Comparison of ENCODE assay signal across 15 cellular contexts in genomic region chr15:66832679-66833078, GRCh38.
A peak's percentile ranks its signal among the peaks of the same experiment; 100 is the strongest.
DNase-seq lines count a peak whose midpoint lies in the region; ATAC-seq and TF ChIP-seq lines count a peak whose summit lies in the region.
"Had no signal": no experiment of that assay in that cellular context is flagged by ENCODE, and none has a peak within 500 bp of the region (broad histone marks: within the 10 kb centered on the region; RNA-seq: fewer than 3 reads in every experiment).

No MANE protein-coding gene starts in this region.

- TF ChIP-seq CTCF in SK-N-SH (IDR thresholded peaks at IDR 0.05): no peak
- TF ChIP-seq CTCF in choroid plexus epithelial cell (conservative IDR thresholded peaks at IDR 0.05; ENCODE audit: low read depth, low read length): no peak

- H4K5ac ChIP-seq in mesendoderm (ENCODE audit: low read length): no peak overlapping the region

- no peak overlapping the region for H3K4me3 Mint-ChIP-seq in stimulated activated memory B cell treated with anti-CD40 and anti-IgM and Interleukin-4, amounts not matched to agents 10 μg/mL and 1 μg/mL and 100 μg/mL, for 72 hours
- H3K4me3 Mint-ChIP-seq: activated naive CD4-positive, alpha-beta T cell treated with anti-CD3 and anti-CD28 coated beads, Interleukin-2, amount 50 U/mL, for 24 hours; dendritic cell treated with granulocyte-macrophage colony-stimulating factor and Interleukin-4, amounts not matched to agents 40 ng/mL and 50 ng/mL, for 4 days had no signal

- H3K18ac ChIP-seq in mesendoderm (ENCODE audit: low read length): no peak overlapping the region

- peak in 1 of 2 experiments; percentile 45; a peak in 1 of 4 replicates for TF ChIP-seq EP300 in SK-N-SH (IDR thresholded peaks at IDR 0.05; ENCODE audit: borderline replicate concordance in 1 of 2, low read depth in 1 of 2, low read length in 1 of 2)

- H2BK15ac ChIP-seq in mesendoderm (replicated peaks; ENCODE audit: low read depth): no peak overlapping the region

- H3K9me3 ChIP-seq in SK-N-SH: no peaks in the 10 kb centered on the region

- TF ChIP-seq RAD21 in SK-N-SH (IDR thresholded peaks at IDR 0.05; ENCODE audit: low read length): no peak

- 42% methylated on average over 4 of the region's 4 CpGs for WGBS in SK-N-SH (ENCODE audit: low lambda C conversion rate)
- WGBS in mesendoderm (ENCODE audit: extremely low coverage, insufficient coverage, low lambda C conversion rate): no CpG with 5 or more reads among the region's 4 CpGs

- H4K8ac ChIP-seq in mesendoderm (ENCODE audit: low read depth, low read length): no peak overlapping the region

- H3K27me3 ChIP-seq in SK-N-SH (ENCODE audit: insufficient read depth) (no peaks in the 10 kb centered on the region), mesendoderm (ENCODE audit: insufficient read depth, low read length, poor library complexity) (no peaks in the 10 kb centered on the region)

- H3K4me3 ChIP-seq in SK-N-SH (ENCODE audit: low read depth in 2 of 2, low read length in 1 of 2): no peak overlapping the region
- no peak overlapping the region for H3K4me3 ChIP-seq in choroid plexus epithelial cell (ENCODE audit: low read depth, low read length)
- no peak overlapping the region for H3K4me3 ChIP-seq in mesendoderm (ENCODE audit: low read length)

- H3K36me3 ChIP-seq in SK-N-SH (replicated peaks in 1 of 2; ENCODE audit: control insufficient read depth in 1 of 2, insufficient read depth in 2 of 2, low read length in 1 of 2): no peaks in the 10 kb centered on the region
- H3K36me3 ChIP-seq in mesendoderm (ENCODE audit: control insufficient read depth, insufficient read depth, low read length): no peaks in the 10 kb centered on the region

- no peak overlapping the region for H3K9ac ChIP-seq in SK-N-SH
- H3K9ac ChIP-seq in mesendoderm (ENCODE audit: low read length): no peak overlapping the region

- no peak for ATAC-seq in SK-N-SH treated with all-trans-retinoic acid at 6 μM for 48 hours
- ATAC-seq in stimulated activated memory B cell treated with anti-CD40 and anti-IgM and Interleukin-4, amounts not matched to agents 10 μg/mL and 1 μg/mL and 100 μg/mL, for 72 hours: no peak

- no peaks in the 10 kb centered on the region for H3K36me3 Mint-ChIP-seq in stimulated activated memory B cell treated with anti-CD40 and anti-IgM and Interleukin-4, amounts not matched to agents 10 μg/mL and 1 μg/mL and 100 μg/mL, for 72 hours
- H3K36me3 Mint-ChIP-seq: activated naive CD4-positive, alpha-beta T cell treated with anti-CD3 and anti-CD28 coated beads, Interleukin-2, amount 50 U/mL, for 24 hours had no signal

- no peak overlapping the region for H2AK5ac ChIP-seq in mesendoderm (ENCODE audit: low read length)

- peaks cover 36% of the 10 kb centered on the region for H3K4me1 Mint-ChIP-seq in stimulated activated memory B cell treated with anti-CD40 and anti-IgM and Interleukin-4, amounts not matched to agents 10 μg/mL and 1 μg/mL and 100 μg/mL, for 72 hours
- H3K4me1 Mint-ChIP-seq: activated naive CD4-positive, alpha-beta T cell treated with anti-CD3 and anti-CD28 coated beads, Interleukin-2, amount 50 U/mL, for 24 hours had no signal

- POLR2A ChIA-PET in SK-N-SH (lab: Yijun Ruan, JAX): no interaction called here

- H3K79me1 ChIP-seq in mesendoderm (ENCODE audit: low read length): no peaks in the 10 kb centered on the region

- peaks cover 5 to 25% of the 10 kb centered on the region in 2 experiments; a peak in 3 of 4 replicates for H3K4me1 ChIP-seq in SK-N-SH (ENCODE audit: control insufficient read depth in 1 of 2, insufficient read depth in 2 of 2, low read depth in 1 of 2, low read length in 1 of 2)
- H3K4me1 ChIP-seq in mesendoderm (ENCODE audit: control insufficient read depth, low read depth, low read length): peaks cover 13% of the 10 kb centered on the region

- no peaks in the 10 kb centered on the region for H4K20me1 ChIP-seq in SK-N-SH (ENCODE audit: insufficient read depth)

- no peaks in the 10 kb centered on the region for H3K27me3 Mint-ChIP-seq in stimulated activated memory B cell treated with anti-CD40 and anti-IgM and Interleukin-4, amounts not matched to agents 10 μg/mL and 1 μg/mL and 100 μg/mL, for 72 hours
- H3K27me3 Mint-ChIP-seq: activated naive CD4-positive, alpha-beta T cell treated with anti-CD3 and anti-CD28 coated beads, Interleukin-2, amount 50 U/mL, for 24 hours had no signal

- H3K23ac ChIP-seq in mesendoderm (ENCODE audit: low read length): no peak overlapping the region

- H3K4ac ChIP-seq in mesendoderm (ENCODE audit: low read depth, low read length): no peak overlapping the region

- peak overlapping the region; percentile 55; the same call in 1 of the 2 replicates for H2AFZ ChIP-seq in SK-N-SH (ENCODE audit: low read depth)

- H3K27ac Mint-ChIP-seq in stimulated activated memory B cell treated with anti-CD40 and anti-IgM and Interleukin-4, amounts not matched to agents 10 μg/mL and 1 μg/mL and 100 μg/mL, for 72 hours: peak overlapping the region; percentile 76
- H3K27ac Mint-ChIP-seq: activated naive CD4-positive, alpha-beta T cell treated with anti-CD3 and anti-CD28 coated beads, Interleukin-2, amount 50 U/mL, for 24 hours had no signal

- CTCF ChIA-PET in SK-N-SH (lab: Yijun Ruan, JAX): interaction anchor here (1.3 kb wide), 1 partner anchor 19 kb away, joined by 3 read pairs; no protein-coding TSS in a partner anchor

- H3K79me2 ChIP-seq in SK-N-SH (ENCODE audit: insufficient read depth) (no peaks in the 10 kb centered on the region), mesendoderm (ENCODE audit: control insufficient read depth, insufficient read depth, low read length) (no peaks in the 10 kb centered on the region)

- H3K4me2 ChIP-seq in SK-N-SH (no peak overlapping the region), mesendoderm (ENCODE audit: low read length) (no peak overlapping the region)

- no peak overlapping the region for H3K56ac ChIP-seq in mesendoderm (ENCODE audit: low read length)

- H3F3A ChIP-seq in SK-N-SH (replicated peaks; ENCODE audit: insufficient read depth): no peaks in the 10 kb centered on the region

- H3K27ac ChIP-seq in SK-N-SH (ENCODE audit: low read depth in 2 of 2, low read length in 1 of 2): peak overlapping the region in 1 of 2 experiments; percentile 32; a peak in 1 of 4 replicates
- no peak overlapping the region for H3K27ac ChIP-seq in mesendoderm (ENCODE audit: low read depth, low read length)

- H3K9me3 Mint-ChIP-seq in stimulated activated memory B cell treated with anti-CD40 and anti-IgM and Interleukin-4, amounts not matched to agents 10 μg/mL and 1 μg/mL and 100 μg/mL, for 72 hours: peaks cover 4% of the 10 kb centered on the region
- H3K9me3 Mint-ChIP-seq: activated naive CD4-positive, alpha-beta T cell treated with anti-CD3 and anti-CD28 coated beads, Interleukin-2, amount 50 U/mL, for 24 hours; dendritic cell treated with granulocyte-macrophage colony-stimulating factor and Interleukin-4, amounts not matched to agents 40 ng/mL and 50 ng/mL, for 4 days had no signal

- H3K9me2 ChIP-seq in SK-N-SH: no peaks in the 10 kb centered on the region

- DNase-seq in SK-N-SH: no peak
- DNase-seq in NCI-H446 (lab: John Stamatoyannopoulos, UW): peak; percentile 11 to 64
- peak; percentile 83 for DNase-seq in choroid plexus epithelial cell (ENCODE audit: low read depth)
- no peak for DNase-seq in mesendoderm
- no peak for DNase-seq in stimulated activated naive CD4-positive, alpha-beta T cell (lab: John Stamatoyannopoulos, UW)
- no peak for DNase-seq in superior temporal gyrus (ENCODE audit: extremely low spot score)
- DNase-seq: 8988T, DMS53, NCI-H1105, NCI-H748 treated with DMSO at 0.1 percent for 48 hours, T-helper 1 cell had no signal

- no peak overlapping the region for H2BK5ac ChIP-seq in mesendoderm (ENCODE audit: low read length)

- H2BK120ac ChIP-seq in mesendoderm (ENCODE audit: low read depth, low read length): no peak overlapping the region

TF ChIP-seq in SK-N-SH, 30 proteins besides CTCF, POLR2A, EP300 and RAD21:
- TF ChIP-seq TCF12 (IDR thresholded peaks at IDR 0.05) (peak; percentile 51; the same call in 1 of the 2 replicates), FOXJ3 (CRISPR knock-in tag; IDR thresholded peaks at IDR 0.05) (no peak), GATA2 (CRISPR knock-in tag; IDR thresholded peaks at IDR 0.05) (no peak), YY1 (IDR thresholded peaks at IDR 0.05; ENCODE audit: low read depth) (no peak), RCOR1 (IDR thresholded peaks at IDR 0.05; ENCODE audit: low read length) (peak; percentile 51; the same call in 1 of the 2 replicates)

TF ChIP-seq in SK-N-SH treated with all-trans-retinoic acid at 6 μM for 48 hours, 23 proteins besides CTCF, POLR2A, EP300 and RAD21 (continues in another document):
- TF ChIP-seq BACH2 (CRISPR knock-in tag; IDR thresholded peaks at IDR 0.05; ENCODE audit: borderline replicate concordance) (no peak), ZFP30 (CRISPR knock-in tag; IDR thresholded peaks at IDR 0.05) (no peak), RARB (CRISPR knock-in tag; IDR thresholded peaks at IDR 0.05) (no peak), CSDC2 (CRISPR knock-in tag; IDR thresholded peaks at IDR 0.05) (no peak), PATZ1 (CRISPR knock-in tag; IDR thresholded peaks at IDR 0.05; ENCODE audit: borderline replicate concordance) (no peak)
- TF ChIP-seq, protein P1, sequence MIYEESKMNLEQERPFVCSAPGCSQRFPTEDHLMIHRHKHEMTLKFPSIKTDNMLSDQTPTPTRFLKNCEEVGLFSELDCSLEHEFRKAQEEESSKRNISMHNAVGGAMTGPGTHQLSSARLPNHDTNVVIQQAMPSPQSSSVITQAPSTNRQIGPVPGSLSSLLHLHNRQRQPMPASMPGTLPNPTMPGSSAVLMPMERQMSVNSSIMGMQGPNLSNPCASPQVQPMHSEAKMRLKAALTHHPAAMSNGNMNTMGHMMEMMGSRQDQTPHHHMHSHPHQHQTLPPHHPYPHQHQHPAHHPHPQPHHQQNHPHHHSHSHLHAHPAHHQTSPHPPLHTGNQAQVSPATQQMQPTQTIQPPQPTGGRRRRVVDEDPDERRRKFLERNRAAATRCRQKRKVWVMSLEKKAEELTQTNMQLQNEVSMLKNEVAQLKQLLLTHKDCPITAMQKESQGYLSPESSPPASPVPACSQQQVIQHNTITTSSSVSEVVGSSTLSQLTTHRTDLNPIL (CRISPR knock-in tag; IDR thresholded peaks at IDR 0.05; ENCODE audit: low read depth): no peak

Comparison
In these comparisons a context has a peak if more than half of its experiments do, and no peak if none do; other contexts are left out.
1. DNase-seq: peak in NCI-H446 (2 of 2) and choroid plexus epithelial cell (single experiment); none in SK-N-SH (single experiment), mesendoderm (single experiment), stimulated activated naive CD4-positive, alpha-beta T cell (0 of 6) and superior temporal gyrus (single experiment).